Comparison of ENCODE assay signal across 11 cellular contexts in the genomic region with DNA sequence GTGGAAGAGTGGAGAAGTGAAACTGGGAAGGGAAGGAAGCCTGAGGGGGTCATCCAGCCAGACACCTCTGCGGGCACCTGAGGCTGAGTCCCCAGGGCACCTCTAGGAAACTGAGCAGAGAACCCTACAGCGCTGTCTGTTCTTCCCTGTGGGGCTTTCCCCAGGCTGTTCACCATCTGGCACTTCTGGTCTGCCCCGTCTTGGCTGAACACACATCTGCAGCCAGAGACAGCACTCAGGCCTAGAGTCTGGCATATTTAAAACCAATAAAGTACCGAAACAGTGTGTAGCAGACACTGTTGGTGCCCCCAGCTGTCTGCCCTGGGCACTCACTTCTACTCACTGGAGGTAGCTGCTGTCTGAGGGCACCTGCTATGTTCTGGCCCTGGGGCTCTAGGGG. TPM values are rescaled to one million over a fixed set of nuclear protein-coding genes. Genes with fewer than 3 reads are reported as not detected.
DNase-seq lines count a peak whose midpoint lies in the region; ATAC-seq lines count a peak whose summit lies in the region.
"Had no signal": no experiment of that assay in that cellular context is flagged by ENCODE, and none has a peak within 500 bp of the region (broad histone marks: within the 10 kb centered on the region; RNA-seq: fewer than 3 reads in every experiment).

No MANE protein-coding gene starts in this region.

- intact Hi-C loops in left colon (cut with DNase I, micrococcal nuclease) = no loop called here

- ATAC-seq in GM18520 (IDR thresholded peaks at IDR 0.05; ENCODE audit: unreplicated experiment) (peak; percentile 77), GM21723 (IDR thresholded peaks at IDR 0.05; ENCODE audit: unreplicated experiment) (peak; percentile 92), HG03432 (IDR thresholded peaks at IDR 0.05; ENCODE audit: unreplicated experiment) (peak; percentile 93), left colon (peak; percentile 40)

- DNase-seq in left colon = peak in 1 of 2 donors; percentile 28
- no peak for DNase-seq in NCI-H1105 treated with DMSO at 0.1 percent for 48 hours (lab: John Stamatoyannopoulos, UW)
- DNase-seq in stimulated activated CD4-positive, alpha-beta T cell treated with anti-CD3 and anti-CD28 coated beads, Interleukin-4, amount 100 ng/mL, for 24 hours = no peak
- no peak for DNase-seq in AML-193 (lab: John Stamatoyannopoulos, UW)
- DNase-seq in CD1c-positive myeloid dendritic cell (ENCODE audit: extremely low spot score) = no peak
- DNase-seq: DND-41, NCI-H2081 treated with DMSO at 0.1 percent for 48 hours, T-helper 1 cell had no signal

RNA-seq across cellular contexts. Expression of gene ARFGEF2, which starts 9.4 kb away (rescaled TPM):
- 10 to 100 TPM; 58.7 to 87.1 TPM for total RNA-seq in left colon

Comparison
In these comparisons a context has a peak if more than half of its experiments do, and no peak if none do; other contexts are left out.
1. ATAC-seq: peak in every context shown above with its lines; median percentile 93 in HG03432; 92 in GM21723; 77 in GM18520; 40 in left colon.